ENCODE assay signal across 19 cellular contexts in the genomic region with DNA sequence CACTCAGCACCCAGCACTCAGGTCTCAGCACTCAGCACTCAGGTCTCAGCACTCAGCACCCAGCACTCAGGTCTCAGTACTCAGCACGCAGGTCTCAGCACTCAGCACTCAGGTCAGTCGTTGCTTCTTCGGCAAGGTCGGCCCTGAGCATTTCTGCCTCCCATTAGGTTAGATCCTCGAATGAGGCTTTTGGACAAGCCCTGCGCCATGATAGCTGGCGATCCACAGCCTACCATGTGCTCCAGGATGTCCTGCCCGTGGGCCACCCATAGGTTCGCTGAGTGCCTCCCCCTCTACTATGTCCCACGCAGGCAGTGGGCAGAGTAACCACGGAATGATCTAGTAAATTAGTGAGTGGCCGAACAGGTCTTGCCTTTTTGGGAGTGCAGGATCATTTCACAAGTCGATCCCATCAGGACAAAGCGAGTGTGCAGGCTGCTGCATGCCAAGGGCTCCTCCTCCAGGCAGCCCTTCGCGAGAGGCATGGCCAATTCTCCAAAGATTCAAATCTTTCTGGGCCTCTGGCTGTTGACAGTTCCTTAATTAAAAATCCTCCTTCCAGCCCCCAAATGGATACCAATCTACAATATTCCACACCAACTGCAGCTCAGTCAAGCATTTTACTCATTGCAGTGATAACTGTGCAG.
"Had no signal": no experiment of that assay in that cellular context is flagged by ENCODE, and none has a peak within 500 bp of the region (broad histone marks: within the 10 kb centered on the region; RNA-seq: fewer than 3 reads in every experiment).

No MANE protein-coding gene starts in this region.

- H3K9me3 ChIP-seq: esophagus muscularis mucosa, gastrocnemius medialis, heart right ventricle, mucosa of descending colon, suprapubic skin, thyroid gland, uterus had no signal

- H3K4me3 ChIP-seq: esophagus muscularis mucosa, gastrocnemius medialis, heart right ventricle, mucosa of descending colon, smooth muscle cell, suprapubic skin, thyroid gland, uterus had no signal

- H3K4me2 ChIP-seq: smooth muscle cell had no signal

- H3K27ac ChIP-seq: epithelial cell of prostate, esophagus muscularis mucosa, gastrocnemius medialis, heart right ventricle, suprapubic skin, thyroid gland, uterus had no signal

- H3K36me3 ChIP-seq: esophagus muscularis mucosa, gastrocnemius medialis, heart right ventricle, suprapubic skin, thyroid gland, uterus had no signal

- H3K4me1 ChIP-seq: gastrocnemius medialis, heart right ventricle, suprapubic skin, thyroid gland, uterus had no signal

- H3K9me3 Mint-ChIP-seq: neural crest cell, type B pancreatic cell had no signal

- H3K36me3 Mint-ChIP-seq: naive thymus-derived CD8-positive, alpha-beta T cell; type B pancreatic cell had no signal

- DNase-seq: effector memory CD4-positive, alpha-beta T cell; gastrocnemius medialis; heart right ventricle; hypothalamus; mammary epithelial cell; mucosa of descending colon; naive thymus-derived CD8-positive, alpha-beta T cell; occipital lobe; stimulated activated CD4-positive, alpha-beta T cell treated with anti-CD3 and anti-CD28 coated beads, Interleukin-2, amount 100 ng/mL, for 48 hours; stimulated activated naive CD4-positive, alpha-beta T cell treated with Interleukin-2 at 50 U/mL for 16 hours; thyroid gland; uterus had no signal

- H3K27me3 ChIP-seq: gastrocnemius medialis, thyroid gland, uterus had no signal

- H3K4me1 Mint-ChIP-seq: naive thymus-derived CD8-positive, alpha-beta T cell; neural crest cell had no signal

- H3K27ac Mint-ChIP-seq: naive thymus-derived CD8-positive, alpha-beta T cell; type B pancreatic cell had no signal

- H3K4me3 Mint-ChIP-seq: naive thymus-derived CD8-positive, alpha-beta T cell; neural crest cell; type B pancreatic cell had no signal

- ATAC-seq: gastrocnemius medialis; left lobe of liver; mucosa of descending colon; naive thymus-derived CD8-positive, alpha-beta T cell had no signal
